ENCODE assay signal across 8 cellular contexts in genomic region chr20:32582659-32583580, GRCh38. TPM values are rescaled to one million over a fixed set of nuclear protein-coding genes. Genes with fewer than 3 reads are reported as not detected.
A peak's percentile ranks its signal among the peaks of the same experiment; 100 is the strongest.
DNase-seq lines count a peak whose midpoint lies in the region; ATAC-seq and TF ChIP-seq lines count a peak whose summit lies in the region.

No MANE protein-coding gene starts in this region.

- H3K9me3 Mint-ChIP-seq in central memory CD8-positive, alpha-beta T cell: no peaks in the 10 kb centered on the region
- no peaks in the 10 kb centered on the region for H3K9me3 Mint-ChIP-seq in type B pancreatic cell

- peaks cover 13% of the 10 kb centered on the region for H3K36me3 Mint-ChIP-seq in central memory CD8-positive, alpha-beta T cell (ENCODE audit: insufficient read depth)
- no peaks in the 10 kb centered on the region for H3K36me3 Mint-ChIP-seq in type B pancreatic cell

- no peak for ATAC-seq in central memory CD8-positive, alpha-beta T cell (replicated peaks; ENCODE audit: extremely low read depth, poor library complexity, severe bottlenecking)
- no peak for ATAC-seq in HG03108 (IDR thresholded peaks at IDR 0.05; ENCODE audit: unreplicated experiment)

- no peak for TF ChIP-seq CTCF in type B pancreatic cell (conservative IDR thresholded peaks at IDR 0.05)

- DNase-seq in NCI-H146 (lab: John Stamatoyannopoulos, UW): peak; percentile 66
- no peak for DNase-seq in NCI-H146 treated with DMSO at 0.1 percent for 48 hours (lab: John Stamatoyannopoulos, UW; ENCODE audit: unreplicated experiment)
- peak; percentile 57 for DNase-seq in SK-N-DZ (ENCODE audit: low spot score)
- no peak for DNase-seq in central memory CD8-positive, alpha-beta T cell (ENCODE audit: low spot score in 2 of 2)
- peak; percentile 50 for DNase-seq in medulla oblongata (ENCODE audit: extremely low spot score)
- DNase-seq in type B pancreatic cell (ENCODE audit: extremely low spot score, unreplicated experiment): no peak
- DNase-seq in NCI-H128 (lab: John Stamatoyannopoulos, UW; ENCODE audit: unreplicated experiment): no peak

- peak overlapping the region; percentile 29 for H3K27ac Mint-ChIP-seq in central memory CD8-positive, alpha-beta T cell (ENCODE audit: low read depth)
- H3K27ac Mint-ChIP-seq in type B pancreatic cell: no peak overlapping the region

- peaks cover 61% of the 10 kb centered on the region for H3K4me1 Mint-ChIP-seq in central memory CD8-positive, alpha-beta T cell
- H3K4me1 Mint-ChIP-seq in type B pancreatic cell (ENCODE audit: unreplicated experiment): peaks cover 34% of the 10 kb centered on the region

- peak overlapping the region; percentile 74 for H3K4me3 Mint-ChIP-seq in central memory CD8-positive, alpha-beta T cell
- peak overlapping the region; percentile 84 for H3K4me3 Mint-ChIP-seq in type B pancreatic cell

- H3K27me3 Mint-ChIP-seq in central memory CD8-positive, alpha-beta T cell: no peaks in the 10 kb centered on the region
- H3K27me3 Mint-ChIP-seq in type B pancreatic cell: peaks cover 26% of the 10 kb centered on the region

RNA-seq across cellular contexts. Expression of gene NOL4L, which starts 2.2 kb away (rescaled TPM):
- polyA plus RNA-seq in SK-N-DZ (2014; cell fraction: cytosol; rRNA removed): 28.6 and 29.6 TPM in 2 replicates
- polyA plus RNA-seq in SK-N-DZ (2014; cell fraction: nucleus; rRNA removed): 40.7 and 52.5 TPM in 2 replicates
- 27.7 and 44.5 TPM in 2 replicates for total RNA-seq in type B pancreatic cell (ENCODE audit: low replicate concordance)

Comparison
In these comparisons a context has a peak if more than half of its experiments do, and no peak if none do; other contexts are left out.
1. DNase-seq: peak in NCI-H146 (single experiment), SK-N-DZ (single experiment) and medulla oblongata (single experiment); none in NCI-H146 treated with DMSO at 0.1 percent for 48 hours (single experiment), central memory CD8-positive, alpha-beta T cell (0 of 2), type B pancreatic cell (single experiment) and NCI-H128 (single experiment).